Comparison of ENCODE assay signal across 18 cellular contexts in genomic region chr12:47886471-47887240, GRCh38. TPM values are rescaled to one million over a fixed set of nuclear protein-coding genes. Genes with fewer than 3 reads are reported as not detected.
DNase-seq lines count a peak whose midpoint lies in the region; ATAC-seq, FAIRE-seq and TF ChIP-seq lines count a peak whose summit lies in the region.
"Had no signal": no experiment of that assay in that cellular context is flagged by ENCODE, and none has a peak within 500 bp of the region (broad histone marks: within the 10 kb centered on the region; RNA-seq: fewer than 3 reads in every experiment).

No MANE protein-coding gene starts in this region.

- CTCF ChIA-PET in activated naive CD4-positive, alpha-beta T cell treated with anti-CD3 and anti-CD28 coated beads, Interleukin-2, amount 10 ng/mL, durations not matched to agents 7 days and 5 days (lab: Charles Lee) = interaction anchor here (0.6 to 5.9 kb wide), 26 partner anchors 11 to 313 kb away, joined by 3 to 57 read pairs (median 6); partner anchors contain the start of genes CCDC184, PFKM, RPAP3 and VDR
- CTCF ChIA-PET in K562 (lab: Yijun Ruan, JAX; ENCODE audit: low intra/inter-chr PET ratio) = no interaction called here

- peak; percentile 23 to 44; a peak in 2 of 4 replicates for TF ChIP-seq RAD21 in K562 (CRISPR knock-in tag; conservative IDR thresholded peaks at IDR 0.05 in 1 of 2, IDR thresholded peaks at IDR 0.05 in 1 of 2)

- H3K9ac ChIP-seq in K562 (ENCODE audit: insufficient read depth in 1 of 2, low read depth in 2 of 2, low read length in 2 of 2) = no peak overlapping the region

- no peak overlapping the region for H3K4me2 ChIP-seq in K562 (ENCODE audit: insufficient read depth, low read length)

- no peak overlapping the region for H3K27ac ChIP-seq in K562 (ENCODE audit: extremely low read depth, low read depth, low read length)
- no peak overlapping the region for H3K27ac ChIP-seq in effector memory CD4-positive, alpha-beta T cell (ENCODE audit: insufficient read depth, low read length, poor library complexity, severe bottlenecking)
- H3K27ac ChIP-seq: gastroesophageal sphincter, sigmoid colon had no signal

- H3K9me3 ChIP-seq in K562 (replicated peaks; ENCODE audit: control insufficient read depth, insufficient read depth, low read depth, low read length) = no peaks in the 10 kb centered on the region
- H3K9me3 ChIP-seq in effector memory CD4-positive, alpha-beta T cell (ENCODE audit: control insufficient read depth, low read length) = no peaks in the 10 kb centered on the region
- H3K9me3 ChIP-seq: gastroesophageal sphincter, MG63, sigmoid colon had no signal

- peak; percentile 37 for FAIRE-seq in K562 (lab: Jason Lieb, UNC)

- no peak for TF ChIP-seq EP300 in K562 (IDR thresholded peaks at IDR 0.05; ENCODE audit: low read length)

- peak overlapping the region; percentile 37 to 86 for H3K27ac Mint-ChIP-seq in activated naive CD4-positive, alpha-beta T cell treated with anti-CD3 and anti-CD28 coated beads, Interleukin-2, amount 50 U/mL, for 72 hours
- H3K27ac Mint-ChIP-seq in activated naive CD4-positive, alpha-beta T cell treated with anti-CD3 and anti-CD28 coated beads, Interleukin-2, amount 10 ng/mL, durations not matched to agents 7 days and 5 days = no peak overlapping the region
- H3K27ac Mint-ChIP-seq in stimulated activated naive CD8-positive, alpha-beta T cell treated with anti-CD3 and anti-CD28 coated beads, Interleukin-15, amount 100 ng/mL, for 72 hours = peak overlapping the region in 1 of 2 donors; percentile 79
- H3K27ac Mint-ChIP-seq: endodermal cell had no signal

- TF ChIP-seq POLR2A in K562 (conservative IDR thresholded peaks at IDR 0.05) = no peak

- no TSS peak for BruUV-seq in K562 (replicated peaks; lab: Mats Ljungman, UMichigan)

- peak in 1 of 3 experiments; percentile 47; a peak in 2 of 6 replicates for TF ChIP-seq CTCF in K562 (IDR thresholded peaks at IDR 0.05 in 2 of 3, conservative IDR thresholded peaks at IDR 0.05 in 1 of 3; ENCODE audit: insufficient read depth in 2 of 3, low read depth in 1 of 3, low read length in 3 of 3)

- no peaks in the 10 kb centered on the region for H3K27me3 Mint-ChIP-seq in activated naive CD4-positive, alpha-beta T cell treated with anti-CD3 and anti-CD28 coated beads, Interleukin-2, amount 10 ng/mL, durations not matched to agents 7 days and 5 days
- no peaks in the 10 kb centered on the region for H3K27me3 Mint-ChIP-seq in stimulated activated naive CD8-positive, alpha-beta T cell treated with anti-CD3 and anti-CD28 coated beads, Interleukin-15, amount 100 ng/mL, for 72 hours

- no peaks in the 10 kb centered on the region for H3K9me1 ChIP-seq in K562 (ENCODE audit: control insufficient read depth, insufficient read depth, low read length)

- 0 out of 2 replicates have a peak, but pooled peaks cover 3% of the 10 kb centered on the region for H4K20me1 ChIP-seq in K562 (replicated peaks; ENCODE audit: control insufficient read depth, insufficient read depth, low read length)

- no peak overlapping the region for H3K4me3 Mint-ChIP-seq in activated naive CD4-positive, alpha-beta T cell treated with anti-CD3 and anti-CD28 coated beads, Interleukin-2, amount 10 ng/mL, durations not matched to agents 7 days and 5 days
- peak overlapping the region; percentile 3 to 94 for H3K4me3 Mint-ChIP-seq in stimulated activated naive CD8-positive, alpha-beta T cell treated with anti-CD3 and anti-CD28 coated beads, Interleukin-15, amount 100 ng/mL, for 72 hours
- H3K4me3 Mint-ChIP-seq: endodermal cell, immature natural killer cell had no signal

- H3K79me2 ChIP-seq in K562 (ENCODE audit: control insufficient read depth, insufficient read depth, low read length) = no peaks in the 10 kb centered on the region

- no peaks in the 10 kb centered on the region; a peak in 1 of 5 replicates for H3K27me3 ChIP-seq in K562 (ENCODE audit: control insufficient read depth in 2 of 2, insufficient read depth in 2 of 2, low read length in 2 of 2)
- no peaks in the 10 kb centered on the region for H3K27me3 ChIP-seq in effector memory CD4-positive, alpha-beta T cell (replicated peaks; ENCODE audit: control insufficient read depth, insufficient read depth, low read length, poor library complexity, severe bottlenecking)
- H3K27me3 ChIP-seq: gastroesophageal sphincter, MG63, sigmoid colon had no signal

- ATAC-seq in activated naive CD4-positive, alpha-beta T cell treated with anti-CD3 and anti-CD28 coated beads, Interleukin-2, amount 50 U/mL, for 72 hours = no peak
- ATAC-seq in K562 = no peak
- no peak for ATAC-seq in stimulated activated naive CD8-positive, alpha-beta T cell treated with anti-CD3 and anti-CD28 coated beads, Interleukin-15, amount 100 ng/mL, for 72 hours
- ATAC-seq: gastroesophageal sphincter had no signal

- POLR2A ChIA-PET in K562 (lab: Yijun Ruan, JAX) = interaction anchor here (0.6 to 1.4 kb wide), 2 partner anchors 12 to 275 kb away, joined by 3 to 6 read pairs; no protein-coding TSS in a partner anchor

- WGBS in K562 (ENCODE audit: insufficient coverage, low coverage, missing lambda C conversion rate) = 49% methylated on average over 13 of the region's 13 CpGs

- no peaks in the 10 kb centered on the region for H3K36me3 ChIP-seq in K562 (ENCODE audit: control insufficient read depth, insufficient read depth, low read length)
- no peaks in the 10 kb centered on the region for H3K36me3 ChIP-seq in effector memory CD4-positive, alpha-beta T cell (ENCODE audit: control insufficient read depth, insufficient read depth, low read length)
- H3K36me3 ChIP-seq: gastroesophageal sphincter, sigmoid colon had no signal

- no peak overlapping the region for H2AFZ ChIP-seq in K562 (ENCODE audit: low read depth, low read length)

- DNase-seq in activated naive CD4-positive, alpha-beta T cell treated with anti-CD3 and anti-CD28 coated beads, Interleukin-2, amount 50 U/mL, for 72 hours (ENCODE audit: low spot score in 2 of 2) = no peak
- DNase-seq in activated naive CD4-positive, alpha-beta T cell treated with anti-CD3 and anti-CD28 coated beads, Interleukin-2, amount 10 ng/mL, durations not matched to agents 7 days and 5 days = no peak
- peak; percentile 63 for DNase-seq in OCI-M1 (lab: John Stamatoyannopoulos, UW)
- no peak for DNase-seq in K562 (ENCODE audit: extremely low read depth in 1 of 4, low spot score in 3 of 4)
- DNase-seq in stimulated activated naive CD8-positive, alpha-beta T cell treated with anti-CD3 and anti-CD28 coated beads, Interleukin-15, amount 100 ng/mL, for 72 hours = no peak
- no peak for DNase-seq in AG08396 (ENCODE audit: low spot score)
- DNase-seq in G401 (ENCODE audit: low spot score) = no peak
- DNase-seq in effector memory CD4-positive, alpha-beta T cell = no peak
- DNase-seq: activated gamma-delta T cell; endodermal cell; immature natural killer cell; mesenchymal stem cell; MG63; NCI-H2029; sigmoid colon; stimulated activated CD4-positive, alpha-beta T cell treated with anti-CD3 and anti-CD28 coated beads, Interleukin-4, amount 100 ng/mL, for 1 hour; trophoblast cell had no signal

- peaks cover 0 to 4% of the 10 kb centered on the region in 2 donors for H3K9me3 Mint-ChIP-seq in activated naive CD4-positive, alpha-beta T cell treated with anti-CD3 and anti-CD28 coated beads, Interleukin-2, amount 50 U/mL, for 72 hours
- no peaks in the 10 kb centered on the region for H3K9me3 Mint-ChIP-seq in activated naive CD4-positive, alpha-beta T cell treated with anti-CD3 and anti-CD28 coated beads, Interleukin-2, amount 10 ng/mL, durations not matched to agents 7 days and 5 days
- no peaks in the 10 kb centered on the region for H3K9me3 Mint-ChIP-seq in stimulated activated naive CD8-positive, alpha-beta T cell treated with anti-CD3 and anti-CD28 coated beads, Interleukin-15, amount 100 ng/mL, for 72 hours
- H3K9me3 Mint-ChIP-seq: endodermal cell, immature natural killer cell had no signal

- intact Hi-C loops in K562 (cut with micrococcal nuclease) = no loop called here

- in situ Hi-C loops in K562 (cut with MboI) (no loop called here), G401 (cut with HindIII; ENCODE audit: low sequenced_read_pairs) (no loop called here)

- H3K4me1 Mint-ChIP-seq in activated naive CD4-positive, alpha-beta T cell treated with anti-CD3 and anti-CD28 coated beads, Interleukin-2, amount 10 ng/mL, durations not matched to agents 7 days and 5 days = peaks cover 88% of the 10 kb centered on the region
- H3K4me1 Mint-ChIP-seq in stimulated activated naive CD8-positive, alpha-beta T cell treated with anti-CD3 and anti-CD28 coated beads, Interleukin-15, amount 100 ng/mL, for 72 hours = peaks cover 98% of the 10 kb centered on the region
- H3K4me1 Mint-ChIP-seq: endodermal cell had no signal

- peaks cover 40 to 82% of the 10 kb centered on the region in 2 donors for H3K36me3 Mint-ChIP-seq in activated naive CD4-positive, alpha-beta T cell treated with anti-CD3 and anti-CD28 coated beads, Interleukin-2, amount 50 U/mL, for 72 hours
- peaks cover 14% of the 10 kb centered on the region for H3K36me3 Mint-ChIP-seq in activated naive CD4-positive, alpha-beta T cell treated with anti-CD3 and anti-CD28 coated beads, Interleukin-2, amount 10 ng/mL, durations not matched to agents 7 days and 5 days
- H3K36me3 Mint-ChIP-seq: immature natural killer cell had no signal

- peaks cover 6 to 25% of the 10 kb centered on the region in 2 experiments for H3K4me1 ChIP-seq in K562 (replicated peaks in 1 of 2; ENCODE audit: control insufficient read depth in 2 of 2, insufficient read depth in 2 of 2, low read length in 2 of 2)
- H3K4me1 ChIP-seq in effector memory CD4-positive, alpha-beta T cell (ENCODE audit: control insufficient read depth, insufficient read depth, low read length, poor library complexity, severe bottlenecking) = peaks cover 23% of the 10 kb centered on the region
- H3K4me1 ChIP-seq: gastroesophageal sphincter, sigmoid colon had no signal

- H3K4me3 ChIP-seq in K562 = no peak overlapping the region
- no peak overlapping the region for H3K4me3 ChIP-seq in effector memory CD4-positive, alpha-beta T cell (ENCODE audit: insufficient read depth, low read depth, low read length, poor library complexity, severe bottlenecking)
- H3K4me3 ChIP-seq: gastroesophageal sphincter, MG63, sigmoid colon had no signal

RNA-seq across cellular contexts. Expression of gene VDR, which starts 18.1 kb away (rescaled TPM):
- 100 to 1,000 TPM in 1 of 2 donors, 10 to 100 TPM in 1; 92.4 to 133 TPM for total RNA-seq in activated naive CD4-positive, alpha-beta T cell treated with anti-CD3 and anti-CD28 coated beads, Interleukin-2, amount 50 U/mL, for 72 hours
- total RNA-seq in K562 (2011; cell fraction: chromatin; rRNA removed; ENCODE audit: low replicate concordance) = 2.1 and 5.2 TPM in 2 replicates
- 2.1 and 3.3 TPM in 2 replicates for total RNA-seq in K562 (2011; cell fraction: nucleolus; rRNA removed)
- total RNA-seq in K562 (2011; cell fraction: nucleoplasm; rRNA removed) = 2.3 and 2.4 TPM in 2 replicates
- total RNA-seq in K562 (2014; rRNA removed) (2.2 and 2.7 TPM in 2 replicates), K562 (2014; rRNA removed; fragmentation: Illumina TruSeq; extraction: Trizol) (1.8 and 1.9 TPM in 2 replicates), K562 (2015; rRNA removed; fragmentation: Illumina TruSeq; extraction: Trizol) (1.2 TPM in 2 replicates), K562 (2021) (4.2 and 4.8 TPM in 2 replicates)
- polyA plus RNA-seq in K562 (2011; rRNA removed) (1.1 and 2.4 TPM in 2 replicates), K562 (2014; fragmentation: Illumina TruSeq; extraction: Trizol) (4.0 and 4.3 TPM in 2 replicates), K562 (2014; fragmentation: Nextera tagmentation; extraction: Ambion mirVana) (under 1 TPM; 0.61 to 0.62 TPM), K562 (2014; rRNA removed) (1.8 and 2.0 TPM in 2 replicates)
- polyA plus RNA-seq in K562 (2011; cell fraction: cytosol; rRNA removed) = 0.78 and 3.6 TPM in 2 replicates
- 0.59 and 1.7 TPM in 2 replicates for polyA plus RNA-seq in K562 (2011; cell fraction: nucleus; rRNA removed)
- 2.8 and 5.2 TPM in 2 replicates for polyA plus RNA-seq in K562 (2012)
- 1.7 and 5.0 TPM in 2 replicates for polyA minus RNA-seq in K562 (2011; rRNA and poly(A)+ RNA removed)
- polyA minus RNA-seq in K562 (2011; cell fraction: cytosol; rRNA and poly(A)+ RNA removed) = 1.5 and 3.2 TPM in 2 replicates
- polyA minus RNA-seq in K562 (2011; cell fraction: nucleus; rRNA and poly(A)+ RNA removed) = 1.00 and 2.4 TPM in 2 replicates
- total RNA-seq in G401 (2014; rRNA removed; shearing (Covaris generic)) = 0.06 and 0.07 TPM in 2 replicates

Comparison
In these comparisons a context has a peak if more than half of its experiments do, and no peak if none do; other contexts are left out.
1. RNA of gene VDR, which starts 18.1 kb away (total RNA-seq): 92.4 to 133 TPM in activated naive CD4-positive, alpha-beta T cell treated with anti-CD3 and anti-CD28 coated beads, Interleukin-2, amount 50 U/mL, for 72 hours; 1.2 to 5.2 TPM in K562 and 0.06 to 0.07 TPM in G401; every median in the first group is over 10 times any median in the second.